Comparison of ENCODE assay signal across 24 cellular contexts in the genomic region with DNA sequence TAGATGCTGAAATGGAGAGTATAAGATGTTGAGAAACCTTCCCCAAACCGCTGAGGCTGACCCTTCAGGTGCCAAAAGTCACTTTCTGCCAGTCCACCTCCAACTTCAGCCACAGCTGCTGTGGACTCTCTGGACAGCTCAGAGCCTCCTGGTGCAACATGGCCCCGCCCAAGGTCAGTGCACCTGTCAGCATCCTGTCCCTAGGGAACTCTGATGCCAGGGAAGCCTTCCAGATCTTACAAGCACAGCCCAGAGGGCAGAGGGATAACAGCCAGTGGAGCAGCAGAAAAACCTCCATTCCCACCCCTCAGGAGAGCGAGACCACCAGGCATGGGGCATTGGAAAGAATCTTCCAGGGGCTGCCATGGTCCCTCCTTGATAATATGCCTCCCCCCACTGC. TPM values are rescaled to one million over a fixed set of nuclear protein-coding genes. Genes with fewer than 3 reads are reported as not detected.
DNase-seq lines count a peak whose midpoint lies in the region; ATAC-seq and TF ChIP-seq lines count a peak whose summit lies in the region.
"Had no signal": no experiment of that assay in that cellular context is flagged by ENCODE, and none has a peak within 500 bp of the region (broad histone marks: within the 10 kb centered on the region; RNA-seq: fewer than 3 reads in every experiment).

No MANE protein-coding gene starts in this region.

- peak overlapping the region; percentile 58 for H3K27ac ChIP-seq in epithelial cell of prostate
- H3K27ac ChIP-seq: prostate gland, SK-N-MC had no signal

- no peak overlapping the region for H3K4me3 Mint-ChIP-seq in activated CD4-positive, alpha-beta T cell treated with anti-CD3 and anti-CD28 coated beads, Interleukin-2, amount 10 ng/mL, durations not matched to agents 24 days and 14 days
- H3K4me3 Mint-ChIP-seq in nephron = no peak overlapping the region
- H3K4me3 Mint-ChIP-seq in activated CD4-positive, alpha-beta memory T cell treated with anti-CD3 and anti-CD28 coated beads, Interleukin-2, amount 10 ng/mL, durations not matched to agents 7 days and 5 days = no peak overlapping the region
- H3K4me3 Mint-ChIP-seq: activated B cell treated with CpG ODN at 0.5 μM for 24 hours; activated T-cell treated with anti-CD3 and anti-CD28 coated beads, Interleukin-2, amount 50 U/mL, for 72 hours; CD4-positive, alpha-beta T cell; stimulated activated naive B cell treated with anti-CD40 and anti-IgM and Interleukin-4, amounts not matched to agents 10 μg/mL and 1 μg/mL and 100 μg/mL, for 72 hours; type B pancreatic cell had no signal

- H3K9me3 Mint-ChIP-seq in activated CD4-positive, alpha-beta T cell treated with anti-CD3 and anti-CD28 coated beads, Interleukin-2, amount 10 ng/mL, durations not matched to agents 24 days and 14 days = no peaks in the 10 kb centered on the region
- H3K9me3 Mint-ChIP-seq in nephron = peaks cover 2% of the 10 kb centered on the region
- H3K9me3 Mint-ChIP-seq in activated CD4-positive, alpha-beta memory T cell treated with anti-CD3 and anti-CD28 coated beads, Interleukin-2, amount 10 ng/mL, durations not matched to agents 7 days and 5 days = no peaks in the 10 kb centered on the region
- H3K9me3 Mint-ChIP-seq: activated B cell treated with CpG ODN at 0.5 μM for 24 hours; activated T-cell treated with anti-CD3 and anti-CD28 coated beads, Interleukin-2, amount 50 U/mL, for 72 hours; CD4-positive, alpha-beta T cell; naive B cell; stimulated activated naive B cell treated with anti-CD40 and anti-IgM and Interleukin-4, amounts not matched to agents 10 μg/mL and 1 μg/mL and 100 μg/mL, for 72 hours; type B pancreatic cell had no signal

- peaks cover 22% of the 10 kb centered on the region for H3K4me1 Mint-ChIP-seq in activated CD4-positive, alpha-beta T cell treated with anti-CD3 and anti-CD28 coated beads, Interleukin-2, amount 10 ng/mL, durations not matched to agents 24 days and 14 days
- peaks cover 30% of the 10 kb centered on the region for H3K4me1 Mint-ChIP-seq in nephron
- peaks cover 22% of the 10 kb centered on the region for H3K4me1 Mint-ChIP-seq in activated CD4-positive, alpha-beta memory T cell treated with anti-CD3 and anti-CD28 coated beads, Interleukin-2, amount 10 ng/mL, durations not matched to agents 7 days and 5 days
- H3K4me1 Mint-ChIP-seq: activated B cell treated with CpG ODN at 0.5 μM for 24 hours had no signal

- no peak for DNase-seq in activated CD4-positive, alpha-beta T cell treated with anti-CD3 and anti-CD28 coated beads, Interleukin-2, amount 10 ng/mL, durations not matched to agents 24 days and 14 days
- no peak for DNase-seq in activated CD4-positive, alpha-beta T cell treated with anti-CD3 and anti-CD28 coated beads for 4 hours
- DNase-seq in epithelial cell of prostate (ENCODE audit: low read depth, low spot score) (no peak), sciatic nerve (ENCODE audit: low spot score) (no peak)
- no peak for DNase-seq in activated CD4-positive, alpha-beta memory T cell treated with anti-CD3 and anti-CD28 coated beads, Interleukin-2, amount 10 ng/mL, durations not matched to agents 7 days and 5 days
- DNase-seq in stimulated activated CD4-positive, alpha-beta T cell treated with anti-CD3 and anti-CD28 coated beads, Interleukin-15, amount 100 ng/mL, for 24 hours = no peak
- DNase-seq: activated B cell treated with CpG ODN at 0.5 μM for 24 hours; activated T-cell treated with anti-CD3 and anti-CD28 coated beads, Interleukin-2, amount 50 U/mL, for 72 hours; caudate nucleus; CD4-positive, alpha-beta T cell; cortex of kidney; effector memory CD4-positive, alpha-beta T cell; left ventricle myocardium superior; naive B cell; NCI-H774; nucleus accumbens; stimulated activated naive B cell treated with anti-CD40 and anti-IgM and Interleukin-4, amounts not matched to agents 10 μg/mL and 1 μg/mL and 100 μg/mL, for 72 hours; T-helper 1 cell had no signal

- intact Hi-C loops in activated CD4-positive, alpha-beta T cell treated with anti-CD3 and anti-CD28 coated beads, Interleukin-2, amount 10 ng/mL, durations not matched to agents 24 days and 14 days (cut with micrococcal nuclease) = no loop called here
- intact Hi-C loops in sciatic nerve (cut with DNase I) = no loop called here

- POLR2A ChIA-PET in activated CD4-positive, alpha-beta memory T cell treated with anti-CD3 and anti-CD28 coated beads, Interleukin-2, amount 10 ng/mL, durations not matched to agents 7 days and 5 days (lab: Charles Lee) = no interaction called here

- no peak for TF ChIP-seq CTCF in nephron (IDR thresholded peaks at IDR 0.05; ENCODE audit: unreplicated experiment in 3 of 3)

- no peaks in the 10 kb centered on the region for H3K36me3 Mint-ChIP-seq in activated CD4-positive, alpha-beta T cell treated with anti-CD3 and anti-CD28 coated beads, Interleukin-2, amount 10 ng/mL, durations not matched to agents 24 days and 14 days (ENCODE audit: low read depth)
- H3K36me3 Mint-ChIP-seq in nephron (ENCODE audit: low read depth) = no peaks in the 10 kb centered on the region
- no peaks in the 10 kb centered on the region for H3K36me3 Mint-ChIP-seq in activated CD4-positive, alpha-beta memory T cell treated with anti-CD3 and anti-CD28 coated beads, Interleukin-2, amount 10 ng/mL, durations not matched to agents 7 days and 5 days (ENCODE audit: low read depth)
- H3K36me3 Mint-ChIP-seq: stimulated activated naive B cell treated with anti-CD40 and anti-IgM and Interleukin-4, amounts not matched to agents 10 μg/mL and 1 μg/mL and 100 μg/mL, for 72 hours; type B pancreatic cell had no signal

- H3K27me3 Mint-ChIP-seq in activated CD4-positive, alpha-beta T cell treated with anti-CD3 and anti-CD28 coated beads, Interleukin-2, amount 10 ng/mL, durations not matched to agents 24 days and 14 days = peaks cover 30% of the 10 kb centered on the region
- peaks cover 4% of the 10 kb centered on the region for H3K27me3 Mint-ChIP-seq in nephron (ENCODE audit: low read depth)
- H3K27me3 Mint-ChIP-seq in activated CD4-positive, alpha-beta memory T cell treated with anti-CD3 and anti-CD28 coated beads, Interleukin-2, amount 10 ng/mL, durations not matched to agents 7 days and 5 days = peaks cover 23% of the 10 kb centered on the region

- ATAC-seq in HG02678 (IDR thresholded peaks at IDR 0.05; ENCODE audit: unreplicated experiment) (no peak), sciatic nerve (no peak)
- ATAC-seq: activated T-cell treated with anti-CD3 and anti-CD28 coated beads, Interleukin-2, amount 50 U/mL, for 72 hours; left ventricle myocardium superior; stimulated activated naive B cell treated with anti-CD40 and anti-IgM and Interleukin-4, amounts not matched to agents 10 μg/mL and 1 μg/mL and 100 μg/mL, for 72 hours had no signal

- peak overlapping the region; percentile 58 for H3K27ac Mint-ChIP-seq in activated CD4-positive, alpha-beta T cell treated with anti-CD3 and anti-CD28 coated beads, Interleukin-2, amount 10 ng/mL, durations not matched to agents 24 days and 14 days
- H3K27ac Mint-ChIP-seq in nephron = peak overlapping the region in 2 of 3 experiments; percentile 32 to 56
- no peak overlapping the region for H3K27ac Mint-ChIP-seq in activated CD4-positive, alpha-beta memory T cell treated with anti-CD3 and anti-CD28 coated beads, Interleukin-2, amount 10 ng/mL, durations not matched to agents 7 days and 5 days
- H3K27ac Mint-ChIP-seq: activated B cell treated with CpG ODN at 0.5 μM for 24 hours; activated T-cell treated with anti-CD3 and anti-CD28 coated beads, Interleukin-2, amount 50 U/mL, for 72 hours; CD4-positive, alpha-beta T cell; naive B cell; stimulated activated naive B cell treated with anti-CD40 and anti-IgM and Interleukin-4, amounts not matched to agents 10 μg/mL and 1 μg/mL and 100 μg/mL, for 72 hours; type B pancreatic cell had no signal

- CTCF ChIA-PET in activated CD4-positive, alpha-beta memory T cell treated with anti-CD3 and anti-CD28 coated beads, Interleukin-2, amount 10 ng/mL, durations not matched to agents 7 days and 5 days (lab: Charles Lee) = interaction anchor here (1.7 to 1.8 kb wide), 2 partner anchors 10 to 20 kb away, joined by 5 to 10 read pairs; partner anchors contain the start of gene PTGES2

RNA-seq across cellular contexts. Expression of gene PTGES2, which starts 10.5 kb away (rescaled TPM):
- 84.6 and 89.8 TPM in 2 replicates for total RNA-seq in activated CD4-positive, alpha-beta T cell treated with anti-CD3 and anti-CD28 coated beads, Interleukin-2, amount 10 ng/mL, durations not matched to agents 24 days and 14 days
- 10 to 100 TPM; 35.6 to 38.1 TPM for total RNA-seq in activated CD4-positive, alpha-beta memory T cell treated with anti-CD3 and anti-CD28 coated beads, Interleukin-2, amount 10 ng/mL, durations not matched to agents 7 days and 5 days
- 33.8 TPM for total RNA-seq in sciatic nerve

RNA-seq across cellular contexts. Expression of gene LCN2, which starts 11.3 kb away (rescaled TPM):
- not detected in 2 replicates for total RNA-seq in activated CD4-positive, alpha-beta T cell treated with anti-CD3 and anti-CD28 coated beads, Interleukin-2, amount 10 ng/mL, durations not matched to agents 24 days and 14 days
- total RNA-seq in activated CD4-positive, alpha-beta memory T cell treated with anti-CD3 and anti-CD28 coated beads, Interleukin-2, amount 10 ng/mL, durations not matched to agents 7 days and 5 days = not detected
- total RNA-seq in sciatic nerve = 6.0 TPM
- total RNA-seq: activated B cell treated with CpG ODN at 0.5 μM for 24 hours; activated T-cell treated with anti-CD3 and anti-CD28 coated beads, Interleukin-2, amount 50 U/mL, for 72 hours; CD4-positive, alpha-beta T cell; Daoy had no signal

RNA-seq across cellular contexts. Expression of gene BBLN, which starts 22.1 kb away (rescaled TPM):
- total RNA-seq in activated CD4-positive, alpha-beta T cell treated with anti-CD3 and anti-CD28 coated beads, Interleukin-2, amount 10 ng/mL, durations not matched to agents 24 days and 14 days = 89.3 and 91.4 TPM in 2 replicates
- 10 to 100 TPM; 91.3 to 94.1 TPM for total RNA-seq in activated CD4-positive, alpha-beta memory T cell treated with anti-CD3 and anti-CD28 coated beads, Interleukin-2, amount 10 ng/mL, durations not matched to agents 7 days and 5 days
- 42.1 TPM for total RNA-seq in sciatic nerve

RNA-seq across cellular contexts. Expression of gene CIZ1, which starts 53.4 kb away (rescaled TPM):
- total RNA-seq in activated CD4-positive, alpha-beta T cell treated with anti-CD3 and anti-CD28 coated beads, Interleukin-2, amount 10 ng/mL, durations not matched to agents 24 days and 14 days = 142 and 143 TPM in 2 replicates
- total RNA-seq in activated CD4-positive, alpha-beta memory T cell treated with anti-CD3 and anti-CD28 coated beads, Interleukin-2, amount 10 ng/mL, durations not matched to agents 7 days and 5 days = 100 to 1,000 TPM; 112 to 116 TPM
- 140 TPM for total RNA-seq in sciatic nerve
